ENCODE assay signal across 14 cellular contexts in genomic region chr6:21033575-21034026, GRCh38.
DNase-seq lines count a peak whose midpoint lies in the region; ATAC-seq, FAIRE-seq and TF ChIP-seq lines count a peak whose summit lies in the region.
"Had no signal": no experiment of that assay in that cellular context is flagged by ENCODE, and none has a peak within 500 bp of the region (broad histone marks: within the 10 kb centered on the region; RNA-seq: fewer than 3 reads in every experiment).

No MANE protein-coding gene starts in this region.

- no peak for TF ChIP-seq RAD21 in HepG2 (CRISPR knock-in tag; IDR thresholded peaks at IDR 0.05)

- peaks cover 0 to 5% (median 0%) of the 10 kb centered on the region in 4 donors for H3K4me1 ChIP-seq in right lobe of liver
- no peaks in the 10 kb centered on the region for H3K4me1 ChIP-seq in HepG2 (ENCODE audit: insufficient read depth, low read length)
- H3K4me1 ChIP-seq in lung (ENCODE audit: control insufficient read depth in 2 of 2, insufficient read depth in 2 of 2, low read length in 2 of 2): peaks cover 0 to 1% of the 10 kb centered on the region in 2 donors
- H3K4me1 ChIP-seq: upper lobe of left lung had no signal

- no TSS peak for BruUV-seq in HepG2 (replicated peaks; lab: Mats Ljungman, UMichigan)

- ATAC-seq in right lobe of liver (peak in 3 of 4 donors; percentile 49 to 92 (median 63)), HepG2 (no peak), lung (ENCODE audit: insufficient read depth, low FRiP score) (peak; percentile 53), HG02588 (IDR thresholded peaks at IDR 0.05; ENCODE audit: unreplicated experiment) (no peak), HG02973 (IDR thresholded peaks at IDR 0.05; ENCODE audit: unreplicated experiment) (no peak)
- ATAC-seq: activated CD8-positive, alpha-beta memory T cell treated with anti-CD3 and anti-CD28 coated beads, Interleukin-2, amount 10 ng/mL, durations not matched to agents 7 days and 5 days had no signal

- H3K9ac ChIP-seq in HepG2 (ENCODE audit: insufficient read depth, low read depth, low read length): no peak overlapping the region

- CTCF ChIA-PET in HepG2 (lab: Yijun Ruan, JAX; ENCODE audit: low intra/inter-chr PET ratio, low total read pairs): no interaction called here

- no peaks in the 10 kb centered on the region for H3K79me2 ChIP-seq in HepG2 (ENCODE audit: insufficient read depth, low read length)

- no peak overlapping the region for H3K4me3 ChIP-seq in right lobe of liver
- H3K4me3 ChIP-seq in HepG2 (replicated peaks in 1 of 3; ENCODE audit: insufficient read depth in 1 of 3, low read depth in 2 of 3, low read length in 3 of 3): no peak overlapping the region
- H3K4me3 ChIP-seq in choroid plexus epithelial cell (ENCODE audit: low read depth, low read length): no peak overlapping the region
- H3K4me3 ChIP-seq in lung: no peak overlapping the region
- H3K4me3 ChIP-seq: upper lobe of left lung had no signal

- H3K27me3 ChIP-seq in right lobe of liver (no peaks in the 10 kb centered on the region), HepG2 (ENCODE audit: control insufficient read depth in 1 of 2, insufficient read depth in 2 of 2, low read length in 2 of 2) (no peaks in the 10 kb centered on the region), lung (ENCODE audit: control insufficient read depth, insufficient read depth) (no peaks in the 10 kb centered on the region)
- H3K27me3 ChIP-seq: upper lobe of left lung had no signal

- H3K9me3 ChIP-seq in right lobe of liver (no peaks in the 10 kb centered on the region), HepG2 (ENCODE audit: low read length) (no peaks in the 10 kb centered on the region), lung (ENCODE audit: control insufficient read depth in 2 of 2, insufficient read depth in 1 of 2, low read length in 1 of 2) (no peaks in the 10 kb centered on the region)
- H3K9me3 ChIP-seq: upper lobe of left lung had no signal

- H3K27ac ChIP-seq in right lobe of liver (no peak overlapping the region), HepG2 (ENCODE audit: extremely low read length, insufficient read depth, low read length) (no peak overlapping the region), lung (ENCODE audit: low read depth in 1 of 2, low read length in 1 of 2) (no peak overlapping the region)

- no peak for TF ChIP-seq EP300 in HepG2 (IDR thresholded peaks at IDR 0.05; ENCODE audit: low read depth in 2 of 2, low read length in 2 of 2)
- TF ChIP-seq EP300 in HepG2 (CRISPR knock-in tag; IDR thresholded peaks at IDR 0.05; ENCODE audit: borderline replicate concordance): no peak

- no peak overlapping the region for H2AFZ ChIP-seq in HepG2 (ENCODE audit: low read length)

- 71% methylated on average over 4 of the region's 4 CpGs for WGBS in right lobe of liver (ENCODE audit: insufficient coverage, low coverage, low lambda C conversion rate, missing lambda C conversion rate)
- 95% methylated on average over 4 of the region's 4 CpGs for WGBS in HepG2 (ENCODE audit: low lambda C conversion rate)
- WGBS in lung, 2 donors: 80 to 81% methylated on average over 4 of the region's 4 CpGs

- FAIRE-seq in HepG2 (lab: Jason Lieb, UNC): no peak
- FAIRE-seq: colon, GM12891, kidney had no signal

- no peaks in the 10 kb centered on the region for H4K20me1 ChIP-seq in HepG2 (ENCODE audit: insufficient read depth, low read length)

- no peaks in the 10 kb centered on the region for H3K36me3 ChIP-seq in right lobe of liver
- H3K36me3 ChIP-seq in HepG2 (replicated peaks in 1 of 2; ENCODE audit: control insufficient read depth in 1 of 2, insufficient read depth in 2 of 2, low read length in 2 of 2): no peaks in the 10 kb centered on the region
- H3K36me3 ChIP-seq in lung (ENCODE audit: control insufficient read depth in 2 of 2, insufficient read depth in 2 of 2, low read length in 2 of 2): no peaks in the 10 kb centered on the region
- H3K36me3 ChIP-seq: upper lobe of left lung had no signal

- TF ChIP-seq POLR2A in right lobe of liver (IDR thresholded peaks at IDR 0.05) (no peak), HepG2 (IDR thresholded peaks at IDR 0.05; ENCODE audit: insufficient read depth in 1 of 2, low read depth in 2 of 2, low read length in 2 of 2) (no peak)

- peak in 1 of 3 donors; percentile 25 for DNase-seq in right lobe of liver
- DNase-seq in HepG2 (ENCODE audit: low spot score): no peak
- peak; percentile 80 for DNase-seq in choroid plexus epithelial cell (ENCODE audit: low read depth)
- no peak for DNase-seq in lung (ENCODE audit: low spot score)
- DNase-seq in NCI-H128 (lab: John Stamatoyannopoulos, UW; ENCODE audit: unreplicated experiment): no peak
- no peak for DNase-seq in activated CD8-positive, alpha-beta memory T cell treated with anti-CD3 and anti-CD28 coated beads for 24 hours
- DNase-seq: activated CD8-positive, alpha-beta memory T cell treated with anti-CD3 and anti-CD28 coated beads, Interleukin-2, amount 10 ng/mL, durations not matched to agents 7 days and 5 days; kidney; NCI-H1694 treated with DMSO at 0.1 percent for 48 hours; upper lobe of left lung had no signal

- no peak overlapping the region for H3K4me2 ChIP-seq in HepG2 (ENCODE audit: low read depth, low read length)

- in situ Hi-C loops in HepG2 (cut with HindIII; ENCODE audit: extremely low pct_ligation_motif_present, low pct_unique_long_range_greater_than_20kb): no loop called here

- TF ChIP-seq CTCF in right lobe of liver (IDR thresholded peaks at IDR 0.05) (no peak), HepG2 (CRISPR knock-in tag; IDR thresholded peaks at IDR 0.05) (no peak), choroid plexus epithelial cell (conservative IDR thresholded peaks at IDR 0.05; ENCODE audit: low read depth, low read length) (no peak), lung (IDR thresholded peaks at IDR 0.05; ENCODE audit: control extremely low read depth, extremely low read depth) (no peak)

- POLR2A ChIA-PET in HepG2 (lab: Yijun Ruan, JAX): no interaction called here

- intact Hi-C loops in right lobe of liver (cut with DNase I) (no loop called here), HepG2 (cut with micrococcal nuclease; ENCODE audit: unreplicated experiment) (no loop called here)

TF ChIP-seq in HepG2, 621 proteins besides CTCF, POLR2A, EP300 and RAD21 (continues in another document):
- TF ChIP-seq ZNF710 (CRISPR knock-in tag; IDR thresholded peaks at IDR 0.05; ENCODE audit: borderline replicate concordance): no peak
- TF ChIP-seq MYPOP (CRISPR knock-in tag; IDR thresholded peaks at IDR 0.05): no peak
- no peak for TF ChIP-seq MZF1 (CRISPR knock-in tag; IDR thresholded peaks at IDR 0.05; ENCODE audit: borderline replicate concordance)
- no peak for TF ChIP-seq PREB (CRISPR knock-in tag; IDR thresholded peaks at IDR 0.05)
- TF ChIP-seq HMGXB4 (CRISPR knock-in tag; IDR thresholded peaks at IDR 0.05; ENCODE audit: borderline replicate concordance in 1 of 2, low read depth in 1 of 2): no peak
- TF ChIP-seq PPARG (CRISPR knock-in tag; conservative IDR thresholded peaks at IDR 0.05): no peak
- no peak for TF ChIP-seq ZNF337 (CRISPR knock-in tag; IDR thresholded peaks at IDR 0.05; ENCODE audit: borderline replicate concordance, low read depth)
- no peak for TF ChIP-seq ZNF713 (CRISPR knock-in tag; IDR thresholded peaks at IDR 0.05)
- no peak for TF ChIP-seq HOXA9 (CRISPR knock-in tag; IDR thresholded peaks at IDR 0.05; ENCODE audit: borderline replicate concordance)

Comparison
In these comparisons a context has a peak if more than half of its experiments do, and no peak if none do; other contexts are left out.
1. ATAC-seq: peak in right lobe of liver (3 of 4) and lung (single experiment); none in HepG2 (single experiment), HG02588 (single experiment) and HG02973 (single experiment).